ENCODE assay signal across 3 cellular contexts in the genomic region with DNA sequence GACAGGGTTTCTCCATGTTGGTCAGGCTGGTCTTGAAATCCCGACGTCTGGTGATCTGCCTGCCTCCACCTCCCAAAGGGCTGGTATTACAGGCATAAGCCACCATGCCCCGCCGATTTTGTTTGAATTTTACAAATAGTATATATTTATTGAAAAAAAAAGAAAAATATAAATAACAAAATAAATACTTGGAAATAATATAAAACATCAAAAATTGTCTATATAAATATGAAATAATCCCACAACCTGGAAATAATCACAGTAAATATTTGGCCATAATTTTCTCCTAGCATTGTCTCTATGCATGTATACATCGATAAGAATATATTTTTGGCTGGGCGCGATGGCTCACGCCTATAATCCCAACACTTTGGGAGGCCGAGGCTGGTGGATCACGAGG.
TF ChIP-seq lines count a peak whose summit lies in the region.

No MANE protein-coding gene starts in this region.

TF ChIP-seq in IMR-90, 13 proteins besides CTCF, POLR2A, EP300 and RAD21:
- TF ChIP-seq SMC3 (IDR thresholded peaks at IDR 0.05; ENCODE audit: low read depth, low read length) (no peak), RFX5 (IDR thresholded peaks at IDR 0.05; ENCODE audit: low read depth, low read length) (no peak), FOS (IDR thresholded peaks at IDR 0.05; ENCODE audit: low read depth, low read length) (no peak), MAZ (IDR thresholded peaks at IDR 0.05; ENCODE audit: borderline replicate concordance, low read depth, low read length) (no peak), CEBPB (IDR thresholded peaks at IDR 0.05; ENCODE audit: low read depth, low read length) (no peak), BHLHE40 (IDR thresholded peaks at IDR 0.05; ENCODE audit: low read depth, low read length) (no peak), RCOR1 (IDR thresholded peaks at IDR 0.05; ENCODE audit: insufficient replicate concordance, low read length) (no peak), NFE2L2 (IDR thresholded peaks at IDR 0.05; ENCODE audit: low read depth, low read length) (no peak)
- TF ChIP-seq, protein P1, sequence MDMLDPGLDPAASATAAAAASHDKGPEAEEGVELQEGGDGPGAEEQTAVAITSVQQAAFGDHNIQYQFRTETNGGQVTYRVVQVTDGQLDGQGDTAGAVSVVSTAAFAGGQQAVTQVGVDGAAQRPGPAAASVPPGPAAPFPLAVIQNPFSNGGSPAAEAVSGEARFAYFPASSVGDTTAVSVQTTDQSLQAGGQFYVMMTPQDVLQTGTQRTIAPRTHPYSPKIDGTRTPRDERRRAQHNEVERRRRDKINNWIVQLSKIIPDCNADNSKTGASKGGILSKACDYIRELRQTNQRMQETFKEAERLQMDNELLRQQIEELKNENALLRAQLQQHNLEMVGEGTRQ (IDR thresholded peaks at IDR 0.05; ENCODE audit: low read depth, low read length), result no peak
- TF ChIP-seq, protein P2, sequence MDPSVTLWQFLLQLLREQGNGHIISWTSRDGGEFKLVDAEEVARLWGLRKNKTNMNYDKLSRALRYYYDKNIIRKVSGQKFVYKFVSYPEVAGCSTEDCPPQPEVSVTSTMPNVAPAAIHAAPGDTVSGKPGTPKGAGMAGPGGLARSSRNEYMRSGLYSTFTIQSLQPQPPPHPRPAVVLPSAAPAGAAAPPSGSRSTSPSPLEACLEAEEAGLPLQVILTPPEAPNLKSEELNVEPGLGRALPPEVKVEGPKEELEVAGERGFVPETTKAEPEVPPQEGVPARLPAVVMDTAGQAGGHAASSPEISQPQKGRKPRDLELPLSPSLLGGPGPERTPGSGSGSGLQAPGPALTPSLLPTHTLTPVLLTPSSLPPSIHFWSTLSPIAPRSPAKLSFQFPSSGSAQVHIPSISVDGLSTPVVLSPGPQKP (IDR thresholded peaks at IDR 0.05; ENCODE audit: borderline replicate concordance, low read depth, low read length), result no peak
TF ChIP-seq in IMR-90: peak in this region for 0.

TF ChIP-seq in HEK293T, 16 proteins besides CTCF, POLR2A, EP300 and RAD21:
- no peak for TF ChIP-seq FOXA1 (IDR thresholded peaks at IDR 0.05)
- TF ChIP-seq SP1 (IDR thresholded peaks at IDR 0.05), result no peak
- TF ChIP-seq LEF1 (IDR thresholded peaks at IDR 0.05; ENCODE audit: borderline replicate concordance), result no peak
- no peak for TF ChIP-seq SUZ12 (IDR thresholded peaks at IDR 0.05)
- no peak for TF ChIP-seq NFRKB (IDR thresholded peaks at IDR 0.05)
- TF ChIP-seq PKNOX1 (IDR thresholded peaks at IDR 0.05), result no peak
- TF ChIP-seq CTBP1 (IDR thresholded peaks at IDR 0.05; ENCODE audit: borderline replicate concordance), result no peak
- no peak for TF ChIP-seq L3MBTL2 (conservative IDR thresholded peaks at IDR 0.05)
- no peak for TF ChIP-seq HDGF (IDR thresholded peaks at IDR 0.05; ENCODE audit: borderline replicate concordance)
- TF ChIP-seq ARNT (IDR thresholded peaks at IDR 0.05), result no peak
- TF ChIP-seq ELF4 (IDR thresholded peaks at IDR 0.05), result no peak
- no peak for TF ChIP-seq FOXM1 (IDR thresholded peaks at IDR 0.05; ENCODE audit: borderline replicate concordance)
- no peak for TF ChIP-seq TARDBP (IDR thresholded peaks at IDR 0.05)

TF ChIP-seq in HepG2, 621 proteins besides CTCF, POLR2A, EP300 and RAD21:
- TF ChIP-seq MYC (CRISPR knock-in tag; IDR thresholded peaks at IDR 0.05; ENCODE audit: borderline replicate concordance) (no peak), ZFAT (CRISPR knock-in tag; conservative IDR thresholded peaks at IDR 0.05) (no peak), ISL2 (CRISPR knock-in tag; IDR thresholded peaks at IDR 0.05) (no peak), ZNF143 (CRISPR knock-in tag; IDR thresholded peaks at IDR 0.05) (no peak), ZBTB44 (CRISPR knock-in tag; IDR thresholded peaks at IDR 0.05) (no peak), ZNF281 (CRISPR knock-in tag; IDR thresholded peaks at IDR 0.05; ENCODE audit: borderline replicate concordance) (no peak), SALL1 (CRISPR knock-in tag; IDR thresholded peaks at IDR 0.05) (no peak), ARID2 (CRISPR knock-in tag; IDR thresholded peaks at IDR 0.05; ENCODE audit: borderline replicate concordance) (no peak)
- TF ChIP-seq, protein P3, sequence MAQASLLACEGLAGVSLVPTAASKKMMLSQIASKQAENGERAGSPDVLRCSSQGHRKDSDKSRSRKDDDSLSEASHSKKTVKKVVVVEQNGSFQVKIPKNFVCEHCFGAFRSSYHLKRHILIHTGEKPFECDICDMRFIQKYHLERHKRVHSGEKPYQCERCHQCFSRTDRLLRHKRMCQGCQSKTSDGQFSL (CRISPR knock-in tag; IDR thresholded peaks at IDR 0.05), result no peak
TF ChIP-seq in HepG2: peak in this region for 0.
